8 cellular contexts compared by ENCODE assay signal in genomic region chr16:30535777-30536190, GRCh38. TPM values are rescaled to one million over a fixed set of nuclear protein-coding genes. Genes with fewer than 3 reads are reported as not detected.
DNase-seq lines count a peak whose midpoint lies in the region; ATAC-seq and TF ChIP-seq lines count a peak whose summit lies in the region.

No MANE protein-coding gene starts in this region.

- in situ Hi-C loops in IMR-90 (cut with MboI; ENCODE audit: low sequenced_read_pairs) = loop anchor here (5.0 kb wide), 1 partner anchor 37 kb away; the partner anchor contains the start of gene ZNF688

- peak overlapping the region; percentile 95 for H3K4me2 ChIP-seq in IMR-90 (ENCODE audit: low read depth, low read length)

- no peak overlapping the region for H2BK15ac ChIP-seq in IMR-90 (ENCODE audit: low read depth, low read length)

- peak overlapping the region; percentile 99 for H2AFZ ChIP-seq in IMR-90 (replicated peaks; ENCODE audit: low read length, poor library complexity)

- no peak overlapping the region for H2BK20ac ChIP-seq in IMR-90 (ENCODE audit: low read depth, low read length)

- H4K91ac ChIP-seq in IMR-90 (ENCODE audit: insufficient read depth, low read depth, low read length) = peak overlapping the region; percentile 15; the same call in 1 of the 2 replicates

- no peak overlapping the region; the same call in 1 of the 2 replicates for H3K56ac ChIP-seq in IMR-90 (ENCODE audit: extremely low read depth, insufficient read depth, low read length)

- H3K4ac ChIP-seq in IMR-90 (ENCODE audit: low read depth, low read length) = peak overlapping the region; percentile 42

- TF ChIP-seq RAD21 in IMR-90 (IDR thresholded peaks at IDR 0.05; ENCODE audit: low read length) = peak; percentile 47

- peak overlapping the region; percentile 98 for H3K4me3 Mint-ChIP-seq in activated naive CD4-positive, alpha-beta T cell treated with anti-CD3 and anti-CD28 coated beads, Interleukin-2, amount 50 U/mL, for 24 hours

- H3K27me3 Mint-ChIP-seq in activated naive CD4-positive, alpha-beta T cell treated with anti-CD3 and anti-CD28 coated beads, Interleukin-2, amount 50 U/mL, for 24 hours = no peaks in the 10 kb centered on the region

- peak overlapping the region; percentile 98 for H3K27ac Mint-ChIP-seq in activated naive CD4-positive, alpha-beta T cell treated with anti-CD3 and anti-CD28 coated beads, Interleukin-2, amount 50 U/mL, for 24 hours

- ATAC-seq in IMR-90 (ENCODE audit: low read depth) = peak; percentile 62
- ATAC-seq in Right ventricle myocardium superior (ENCODE audit: poor library complexity) = peak; percentile 59
- no peak for ATAC-seq in HG02981 (IDR thresholded peaks at IDR 0.05; ENCODE audit: unreplicated experiment)

- H2BK5ac ChIP-seq in IMR-90 (ENCODE audit: low read depth, low read length, poor library complexity, severe bottlenecking) = peak overlapping the region; percentile 6

- CTCF ChIA-PET in IMR-90 (lab: Yijun Ruan, JAX) = interaction anchor here (1.1 to 1.2 kb wide), 2 partner anchors 22 to 93 kb away, joined by 4 to 5 read pairs; partner anchors contain the start of gene ZNF764

- peaks cover 8% of the 10 kb centered on the region for H3K4me1 ChIP-seq in IMR-90 (ENCODE audit: control insufficient read depth, insufficient read depth, low read length)

- POLR2A ChIA-PET in IMR-90 (lab: Charles Lee; ENCODE audit: unreplicated experiment) = interaction anchor here (0.7 kb wide), 1 partner anchor 18 kb away, joined by 4 read pairs; no protein-coding TSS in a partner anchor

- H4K20me1 ChIP-seq in IMR-90 (ENCODE audit: insufficient read depth, low read length) = no peaks in the 10 kb centered on the region

- H3K27me3 ChIP-seq in IMR-90 (ENCODE audit: control insufficient read depth, insufficient read depth, low read length) = no peaks in the 10 kb centered on the region

- H3K27ac ChIP-seq in IMR-90 (ENCODE audit: insufficient read depth, low read length) = 0 out of 2 replicates have a peak overlapping the region, but pooled peaks have one; percentile 3

- dilution Hi-C loops in IMR-90 (cut with HindIII; ENCODE audit: low sequenced_read_pairs, unreplicated experiment) = no loop called here

- H3K14ac ChIP-seq in IMR-90 (replicated peaks; ENCODE audit: low read depth, low read length) = peak overlapping the region; percentile 50

- H4K8ac ChIP-seq in IMR-90 (ENCODE audit: low read depth in 2 of 2, low read length in 2 of 2) = peak overlapping the region; percentile 99 to 100

- WGBS in IMR-90 (ENCODE audit: extremely low coverage in 2 of 2, insufficient read length in 1 of 2), 2 experiments = 41% methylated on average over 10 of the region's 12 CpGs; no CpG with 5 or more reads in 1 of the 2 experiments

- peak overlapping the region; percentile 88 for H3K9ac ChIP-seq in IMR-90 (ENCODE audit: low read depth, low read length)

- no TSS peak for BruUV-seq in IMR-90 (replicated peaks; lab: Mats Ljungman, UMichigan)

- no peaks in the 10 kb centered on the region for H3K36me3 Mint-ChIP-seq in activated naive CD4-positive, alpha-beta T cell treated with anti-CD3 and anti-CD28 coated beads, Interleukin-2, amount 50 U/mL, for 24 hours

- H3K9me1 ChIP-seq in IMR-90 (ENCODE audit: insufficient read depth, low read length) = peaks cover 10% of the 10 kb centered on the region; the same call in 1 of the 2 replicates

- peak overlapping the region; percentile 85 for H2AK9ac ChIP-seq in IMR-90 (replicated peaks; ENCODE audit: low read depth, low read length, poor library complexity)

- peak; percentile 46 for DNase-seq in activated gamma-delta T cell treated with Interleukin-2 at 50 U/mL for 16 hours
- DNase-seq in activated gamma-delta T cell (lab: John Stamatoyannopoulos, UW) = no peak
- DNase-seq in IMR-90 = peak; percentile 62
- DNase-seq in SHP77 treated with DMSO at 0.1 percent for 48 hours (lab: John Stamatoyannopoulos, UW) = peak; percentile 42
- DNase-seq in Right ventricle myocardium superior = peak; percentile 81
- DNase-seq in pons (ENCODE audit: low spot score) = peak; percentile 76

- peaks cover 26% of the 10 kb centered on the region for H3K4me1 Mint-ChIP-seq in activated naive CD4-positive, alpha-beta T cell treated with anti-CD3 and anti-CD28 coated beads, Interleukin-2, amount 50 U/mL, for 24 hours

- H3K9me3 ChIP-seq in IMR-90 (ENCODE audit: control insufficient read depth, insufficient read depth, low read length) = no peaks in the 10 kb centered on the region

- peak overlapping the region; percentile 89 for H4K5ac ChIP-seq in IMR-90 (ENCODE audit: low read depth, low read length)

- H3K18ac ChIP-seq in IMR-90 (ENCODE audit: low read depth, low read length) = no peak overlapping the region

- H3K79me1 ChIP-seq in IMR-90 (ENCODE audit: low read depth in 1 of 2, low read length in 2 of 2) = peaks cover 6 to 31% of the 10 kb centered on the region in 2 experiments

- no peaks in the 10 kb centered on the region for H3K9me3 Mint-ChIP-seq in activated naive CD4-positive, alpha-beta T cell treated with anti-CD3 and anti-CD28 coated beads, Interleukin-2, amount 50 U/mL, for 24 hours

- H3K36me3 ChIP-seq in IMR-90 (ENCODE audit: control insufficient read depth, insufficient read depth, low read length) = peaks cover 4% of the 10 kb centered on the region; the same call in 1 of the 2 replicates

- peak overlapping the region; percentile 84; the same call in 1 of the 2 replicates for H3K23ac ChIP-seq in IMR-90 (ENCODE audit: low read depth, low read length)

- TF ChIP-seq POLR2A in IMR-90 (IDR thresholded peaks at IDR 0.05; ENCODE audit: low read depth, low read length) = no peak

- H2AK5ac ChIP-seq in IMR-90 (ENCODE audit: low read depth, low read length) = peak overlapping the region; percentile 88

- peak overlapping the region; percentile 68; the same call in 1 of the 2 replicates for H3K4me3 ChIP-seq in IMR-90 (ENCODE audit: insufficient read depth, low read depth, low read length)

- H2BK120ac ChIP-seq in IMR-90 (ENCODE audit: low read depth, low read length) = peak overlapping the region; percentile 11; the same call in 1 of the 2 replicates

- intact Hi-C loops in IMR-90 (cut with micrococcal nuclease) = loop anchor here (2.0 kb wide), 1 partner anchor 49 kb away; the partner anchor contains the start of gene ZNF785
- intact Hi-C loops in Right ventricle myocardium superior (cut with DNase I) = no loop called here

- peak; percentile 48 for TF ChIP-seq CTCF in IMR-90 (conservative IDR thresholded peaks at IDR 0.05; ENCODE audit: low read depth, low read length)

TF ChIP-seq in IMR-90, 13 proteins besides CTCF, POLR2A, EP300 and RAD21:
- peak; percentile 74; the same call in 1 of the 2 replicates for TF ChIP-seq MXI1 (IDR thresholded peaks at IDR 0.05; ENCODE audit: borderline replicate concordance, low read depth, low read length)
- TF ChIP-seq BHLHE40 (IDR thresholded peaks at IDR 0.05; ENCODE audit: low read depth, low read length) = no peak
- peak; percentile 25 for TF ChIP-seq SMC3 (IDR thresholded peaks at IDR 0.05; ENCODE audit: low read depth, low read length)

RNA-seq across cellular contexts. Expression of gene ZNF747, which starts 1.1 kb away (rescaled TPM):
- total RNA-seq in IMR-90 (2012; rRNA removed) = 1.9 and 2.0 TPM in 2 replicates
- polyA plus RNA-seq in IMR-90 (2012; rRNA removed) = 2.6 and 2.9 TPM in 2 replicates
- polyA plus RNA-seq in IMR-90 (2012; cell fraction: cytosol; rRNA removed) = 1.9 and 2.6 TPM in 2 replicates
- polyA plus RNA-seq in IMR-90 (2012; cell fraction: nucleus; rRNA removed; ENCODE audit: low replicate concordance) = 2.8 and 2.9 TPM in 2 replicates
- total RNA-seq in Right ventricle myocardium superior = 8.0 TPM

RNA-seq across cellular contexts. Expression of gene ZNF768, which starts 9.4 kb away (rescaled TPM):
- 9.2 and 9.3 TPM in 2 replicates for total RNA-seq in IMR-90 (2012; rRNA removed)
- 20.3 and 22.1 TPM in 2 replicates for polyA plus RNA-seq in IMR-90 (2012; rRNA removed)
- polyA plus RNA-seq in IMR-90 (2012; cell fraction: cytosol; rRNA removed) = 14.3 and 22.6 TPM in 2 replicates
- polyA plus RNA-seq in IMR-90 (2012; cell fraction: nucleus; rRNA removed; ENCODE audit: low replicate concordance) = 19.9 and 44.1 TPM in 2 replicates
- total RNA-seq in Right ventricle myocardium superior = 71.7 TPM

RNA-seq across cellular contexts. Expression of gene ZNF764, which starts 22.4 kb away (rescaled TPM):
- total RNA-seq in IMR-90 (2012; rRNA removed) (2.2 and 2.5 TPM in 2 replicates), Right ventricle myocardium superior (8.0 TPM)
- polyA plus RNA-seq in IMR-90 (2012; rRNA removed) = 4.6 and 5.3 TPM in 2 replicates
- 4.3 and 4.4 TPM in 2 replicates for polyA plus RNA-seq in IMR-90 (2012; cell fraction: cytosol; rRNA removed)
- polyA plus RNA-seq in IMR-90 (2012; cell fraction: nucleus; rRNA removed; ENCODE audit: low replicate concordance) = 13.1 and 17.1 TPM in 2 replicates

RNA-seq across cellular contexts. Expression of gene ZNF688, which starts 35.7 kb away (rescaled TPM):
- 1.7 and 1.8 TPM in 2 replicates for total RNA-seq in IMR-90 (2012; rRNA removed)
- polyA plus RNA-seq in IMR-90 (2012; rRNA removed) = 3.7 and 5.5 TPM in 2 replicates
- 4.8 and 6.0 TPM in 2 replicates for polyA plus RNA-seq in IMR-90 (2012; cell fraction: cytosol; rRNA removed)
- 15.2 and 17.9 TPM in 2 replicates for polyA plus RNA-seq in IMR-90 (2012; cell fraction: nucleus; rRNA removed; ENCODE audit: low replicate concordance)
- 12.2 TPM for total RNA-seq in Right ventricle myocardium superior

RNA-seq across cellular contexts. Expression of gene ZNF785, which starts 49.7 kb away (rescaled TPM):
- total RNA-seq in IMR-90 (2012; rRNA removed) (2.8 and 2.9 TPM in 2 replicates), Right ventricle myocardium superior (7.1 TPM)
- polyA plus RNA-seq in IMR-90 (2012; rRNA removed) = 4.0 and 4.2 TPM in 2 replicates
- 1.2 and 2.4 TPM in 2 replicates for polyA plus RNA-seq in IMR-90 (2012; cell fraction: cytosol; rRNA removed)
- polyA plus RNA-seq in IMR-90 (2012; cell fraction: nucleus; rRNA removed; ENCODE audit: low replicate concordance) = 10.3 and 15.8 TPM in 2 replicates
